Comparison of ENCODE assay signal across 1 cellular context in the genomic region with DNA sequence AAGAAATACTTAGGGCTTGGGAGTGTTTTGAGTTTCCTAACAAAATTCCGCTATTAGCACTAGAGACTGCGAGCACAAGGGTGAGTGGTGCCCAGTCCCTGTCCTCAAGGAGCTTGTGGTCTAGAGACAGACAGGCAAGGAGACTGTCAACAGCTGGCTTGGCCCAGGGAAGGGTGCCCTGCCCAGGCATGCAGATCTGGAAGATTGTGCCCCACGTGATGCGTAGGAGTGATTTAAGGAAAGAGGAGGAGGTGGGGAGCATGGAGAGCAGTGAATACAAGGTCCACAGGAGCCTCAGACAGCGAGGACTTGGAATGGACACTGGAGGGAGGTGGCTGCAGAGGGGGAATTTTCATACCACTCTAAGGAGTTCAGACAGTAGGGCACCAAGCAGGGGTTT.
TF ChIP-seq lines count a peak whose summit lies in the region.

No MANE protein-coding gene starts in this region.

TF ChIP-seq in SK-N-SH treated with all-trans-retinoic acid at 6 μM for 48 hours, 23 proteins besides CTCF, POLR2A, EP300 and RAD21 (continued from another document):
- TF ChIP-seq TSHZ2 (CRISPR knock-in tag; IDR thresholded peaks at IDR 0.05), result no peak
TF ChIP-seq in SK-N-SH treated with all-trans-retinoic acid at 6 μM for 48 hours: peak in this region for 0.
